1 cellular context compared by ENCODE assay signal in genomic region chr7:149799397-149800168, GRCh38.
TF ChIP-seq lines count a peak whose summit lies in the region.

No MANE protein-coding gene starts in this region.

TF ChIP-seq in IMR-90, 13 proteins besides CTCF, POLR2A, EP300 and RAD21 (continued from another document):
- TF ChIP-seq ELK1 (IDR thresholded peaks at IDR 0.05; ENCODE audit: borderline replicate concordance, low read depth, low read length) (no peak), SMC3 (IDR thresholded peaks at IDR 0.05; ENCODE audit: low read depth, low read length) (no peak), USF2 (IDR thresholded peaks at IDR 0.05; ENCODE audit: low read depth, low read length) (no peak), CEBPB (IDR thresholded peaks at IDR 0.05; ENCODE audit: low read depth, low read length) (no peak), RCOR1 (IDR thresholded peaks at IDR 0.05; ENCODE audit: insufficient replicate concordance, low read length) (no peak), BHLHE40 (IDR thresholded peaks at IDR 0.05; ENCODE audit: low read depth, low read length) (no peak), MXI1 (IDR thresholded peaks at IDR 0.05; ENCODE audit: borderline replicate concordance, low read depth, low read length) (no peak), NFE2L2 (IDR thresholded peaks at IDR 0.05; ENCODE audit: low read depth, low read length) (no peak), RFX5 (IDR thresholded peaks at IDR 0.05; ENCODE audit: low read depth, low read length) (no peak)
